ENCODE assay signal across 17 cellular contexts in the genomic region with DNA sequence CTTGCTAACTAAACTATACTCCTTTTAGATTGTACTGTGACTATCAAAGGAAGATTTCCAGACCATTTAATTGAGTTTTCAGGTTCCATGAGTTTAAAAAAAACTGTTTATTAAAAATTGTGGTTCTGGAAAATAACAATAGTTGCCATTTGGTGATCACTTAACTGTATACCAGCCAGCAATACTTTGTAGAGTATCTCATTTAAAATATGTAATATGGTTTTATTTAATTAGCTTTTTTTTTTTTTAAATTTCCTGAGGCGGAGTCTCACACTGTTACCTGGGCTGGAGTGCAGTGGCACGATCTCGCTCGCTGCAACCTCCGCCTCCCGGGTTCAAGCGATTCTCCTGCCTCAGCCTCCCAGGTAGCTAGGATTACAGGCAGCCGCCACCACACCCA.
"Had no signal": no experiment of that assay in that cellular context is flagged by ENCODE, and none has a peak within 500 bp of the region (broad histone marks: within the 10 kb centered on the region; RNA-seq: fewer than 3 reads in every experiment).

No MANE protein-coding gene starts in this region.

- H3K27me3 ChIP-seq: adrenal gland, cardiac muscle cell, neural progenitor cell, pancreas had no signal

- H3K27ac Mint-ChIP-seq: activated CD4-positive, alpha-beta T cell treated with anti-CD3 and anti-CD28 coated beads, Interleukin-2, amount 10 ng/mL, durations not matched to agents 24 days and 14 days; activated CD8-positive, alpha-beta T cell treated with anti-CD3 and anti-CD28 coated beads, Interleukin-2, amount 10 ng/mL, durations not matched to agents 7 days and 5 days; activated naive CD4-positive, alpha-beta T cell treated with anti-CD3 and anti-CD28 coated beads, Interleukin-2, amount 50 U/mL, for 24 hours; naive B cell; neural progenitor cell; stimulated activated memory B cell treated with anti-CD40 and anti-IgM and Interleukin-4, amounts not matched to agents 10 μg/mL and 1 μg/mL and 100 μg/mL, for 72 hours had no signal

- H3K4me3 Mint-ChIP-seq: activated CD4-positive, alpha-beta T cell treated with anti-CD3 and anti-CD28 coated beads, Interleukin-2, amount 10 ng/mL, durations not matched to agents 24 days and 14 days; activated CD8-positive, alpha-beta T cell treated with anti-CD3 and anti-CD28 coated beads, Interleukin-2, amount 10 ng/mL, durations not matched to agents 7 days and 5 days; activated naive CD4-positive, alpha-beta T cell treated with anti-CD3 and anti-CD28 coated beads, Interleukin-2, amount 50 U/mL, for 24 hours; naive B cell; neural progenitor cell; stimulated activated memory B cell treated with anti-CD40 and anti-IgM and Interleukin-4, amounts not matched to agents 10 μg/mL and 1 μg/mL and 100 μg/mL, for 72 hours; type B pancreatic cell had no signal

- H3K27me3 Mint-ChIP-seq: activated CD4-positive, alpha-beta T cell treated with anti-CD3 and anti-CD28 coated beads, Interleukin-2, amount 10 ng/mL, durations not matched to agents 24 days and 14 days; activated naive CD4-positive, alpha-beta T cell treated with anti-CD3 and anti-CD28 coated beads, Interleukin-2, amount 50 U/mL, for 24 hours; naive B cell; stimulated activated memory B cell treated with anti-CD40 and anti-IgM and Interleukin-4, amounts not matched to agents 10 μg/mL and 1 μg/mL and 100 μg/mL, for 72 hours; type B pancreatic cell had no signal

- H3K9ac ChIP-seq: neural progenitor cell had no signal

- H3K4me3 ChIP-seq: cardiac muscle cell, neural progenitor cell, pancreas had no signal

- ATAC-seq: activated CD8-positive, alpha-beta T cell treated with anti-CD3 and anti-CD28 coated beads, Interleukin-2, amount 10 ng/mL, durations not matched to agents 7 days and 5 days; esophagus mucosa had no signal

- H3K9me3 ChIP-seq: adrenal gland, pancreas had no signal

- H3K36me3 ChIP-seq: adrenal gland, cardiac muscle cell, neural progenitor cell, pancreas had no signal

- H3K27ac ChIP-seq: cardiac muscle cell, neural progenitor cell had no signal

- DNase-seq: activated CD4-positive, alpha-beta T cell treated with anti-CD3 and anti-CD28 coated beads, Interleukin-2, amount 10 ng/mL, durations not matched to agents 24 days and 14 days; activated CD4-positive, CD25-positive, alpha-beta regulatory T cell; activated CD8-positive, alpha-beta memory T cell treated with anti-CD3 and anti-CD28 coated beads, Interleukin-2, amount 50 U/mL, for 4 hours; activated CD8-positive, alpha-beta T cell treated with anti-CD3 and anti-CD28 coated beads, Interleukin-2, amount 10 ng/mL, durations not matched to agents 7 days and 5 days; activated effector memory CD4-positive, alpha-beta T cell treated with anti-CD3 and anti-CD28 coated beads, Interleukin-2, amount 50 U/mL, for 16 hours; activated T-cell treated with anti-CD3 and anti-CD28 coated beads, Interleukin-2, amount 50 U/mL, for 48 hours; naive B cell; pancreas; substantia nigra; SW 1271 had no signal

- H3K4me2 ChIP-seq: neural progenitor cell had no signal

- H2AFZ ChIP-seq: neural progenitor cell had no signal

- H3K9me3 Mint-ChIP-seq: activated CD4-positive, alpha-beta T cell treated with anti-CD3 and anti-CD28 coated beads, Interleukin-2, amount 10 ng/mL, durations not matched to agents 24 days and 14 days; activated naive CD4-positive, alpha-beta T cell treated with anti-CD3 and anti-CD28 coated beads, Interleukin-2, amount 50 U/mL, for 24 hours; naive B cell; neural progenitor cell; stimulated activated memory B cell treated with anti-CD40 and anti-IgM and Interleukin-4, amounts not matched to agents 10 μg/mL and 1 μg/mL and 100 μg/mL, for 72 hours; type B pancreatic cell had no signal

- H3K36me3 Mint-ChIP-seq: activated naive CD4-positive, alpha-beta T cell treated with anti-CD3 and anti-CD28 coated beads, Interleukin-2, amount 50 U/mL, for 24 hours; naive B cell had no signal
